ENCODE assay signal across 23 cellular contexts in genomic region chr1:109136766-109137165, GRCh38. TPM values are rescaled to one million over a fixed set of nuclear protein-coding genes. Genes with fewer than 3 reads are reported as not detected.
"Had no signal": no experiment of that assay in that cellular context is flagged by ENCODE, and none has a peak within 500 bp of the region (broad histone marks: within the 10 kb centered on the region; RNA-seq: fewer than 3 reads in every experiment).

No MANE protein-coding gene starts in this region.

- H3K27ac ChIP-seq: cardiac muscle cell, heart right ventricle, left ventricle myocardium inferior, spleen, upper lobe of right lung had no signal

- H3K27me3 ChIP-seq: cardiac muscle cell, heart right ventricle, spleen, upper lobe of right lung had no signal

- H3K36me3 Mint-ChIP-seq: activated naive CD8-positive, alpha-beta T cell treated with anti-CD3 and anti-CD28 coated beads, Interleukin-2, amount 10 ng/mL, durations not matched to agents 7 days and 5 days had no signal

- H3K4me3 ChIP-seq: cardiac muscle cell, heart right ventricle, left ventricle myocardium inferior, spleen, upper lobe of right lung had no signal

- H3K9me3 ChIP-seq: heart right ventricle, left ventricle myocardium inferior, spleen, upper lobe of right lung had no signal

- H3K36me3 ChIP-seq: cardiac muscle cell, heart right ventricle, left ventricle myocardium inferior, spleen, upper lobe of right lung had no signal

- H3K27me3 Mint-ChIP-seq: activated CD4-positive, alpha-beta memory T cell treated with anti-CD3 and anti-CD28 coated beads, Interleukin-2, amount 10 ng/mL, durations not matched to agents 7 days and 5 days; activated naive CD8-positive, alpha-beta T cell treated with anti-CD3 and anti-CD28 coated beads, Interleukin-2, amount 10 ng/mL, durations not matched to agents 7 days and 5 days; dendritic cell treated with granulocyte-macrophage colony-stimulating factor and Interleukin-4, amounts not matched to agents 40 ng/mL and 50 ng/mL, for 4 days; T-helper 17 cell had no signal

- H3K4me3 Mint-ChIP-seq: activated CD4-positive, alpha-beta memory T cell treated with anti-CD3 and anti-CD28 coated beads, Interleukin-2, amount 10 ng/mL, durations not matched to agents 7 days and 5 days; activated naive CD4-positive, alpha-beta T cell treated with anti-CD3 and anti-CD28 coated beads for 36 hours; activated naive CD8-positive, alpha-beta T cell treated with anti-CD3 and anti-CD28 coated beads, Interleukin-2, amount 10 ng/mL, durations not matched to agents 7 days and 5 days; activated T-cell treated with anti-CD3 and anti-CD28 coated beads, Interleukin-2, amount 50 U/mL, for 72 hours; dendritic cell treated with granulocyte-macrophage colony-stimulating factor and Interleukin-4, amounts not matched to agents 40 ng/mL and 50 ng/mL, for 4 days; nephron progenitor cell; T-helper 17 cell had no signal

- H3K27ac Mint-ChIP-seq: activated CD4-positive, alpha-beta memory T cell treated with anti-CD3 and anti-CD28 coated beads, Interleukin-2, amount 10 ng/mL, durations not matched to agents 7 days and 5 days; activated naive CD4-positive, alpha-beta T cell treated with anti-CD3 and anti-CD28 coated beads for 36 hours; activated naive CD8-positive, alpha-beta T cell treated with anti-CD3 and anti-CD28 coated beads, Interleukin-2, amount 10 ng/mL, durations not matched to agents 7 days and 5 days; activated T-cell treated with anti-CD3 and anti-CD28 coated beads, Interleukin-2, amount 50 U/mL, for 72 hours; dendritic cell treated with granulocyte-macrophage colony-stimulating factor and Interleukin-4, amounts not matched to agents 40 ng/mL and 50 ng/mL, for 4 days; nephron progenitor cell; T-helper 17 cell had no signal

- H3K9me3 Mint-ChIP-seq: activated CD4-positive, alpha-beta memory T cell treated with anti-CD3 and anti-CD28 coated beads, Interleukin-2, amount 10 ng/mL, durations not matched to agents 7 days and 5 days; activated naive CD4-positive, alpha-beta T cell treated with anti-CD3 and anti-CD28 coated beads for 36 hours; activated naive CD8-positive, alpha-beta T cell treated with anti-CD3 and anti-CD28 coated beads, Interleukin-2, amount 10 ng/mL, durations not matched to agents 7 days and 5 days; activated T-cell treated with anti-CD3 and anti-CD28 coated beads, Interleukin-2, amount 50 U/mL, for 72 hours; dendritic cell treated with granulocyte-macrophage colony-stimulating factor and Interleukin-4, amounts not matched to agents 40 ng/mL and 50 ng/mL, for 4 days; nephron progenitor cell had no signal

- DNase-seq: activated CD4-positive, alpha-beta memory T cell treated with anti-CD3 and anti-CD28 coated beads, Interleukin-2, amount 10 ng/mL, durations not matched to agents 7 days and 5 days; activated CD4-positive, alpha-beta T cell treated with anti-CD3 and anti-CD28 coated beads for 48 hours; activated CD4-positive, CD25-positive, alpha-beta regulatory T cell; activated effector memory CD4-positive, alpha-beta T cell treated with Interleukin-2 at 50 U/mL for 16 hours; activated naive CD4-positive, alpha-beta T cell treated with anti-CD3 and anti-CD28 coated beads for 36 hours; activated naive CD8-positive, alpha-beta T cell treated with anti-CD3 and anti-CD28 coated beads, Interleukin-2, amount 10 ng/mL, durations not matched to agents 7 days and 5 days; activated T-cell treated with anti-CD3 and anti-CD28 coated beads, Interleukin-2, amount 50 U/mL, for 72 hours; amniotic stem cell; effector CD8-positive, alpha-beta T cell; erythroblast; foreskin fibroblast; heart right ventricle; left ventricle myocardium inferior; nephron progenitor cell; occipital lobe; spleen; stimulated activated CD4-positive, alpha-beta T cell treated with anti-CD3 and anti-CD28 coated beads, Interleukin-4, amount 100 ng/mL, for 1 hour; stimulated activated naive CD4-positive, alpha-beta T cell treated with Interleukin-2 at 50 U/mL for 16 hours; SW 1271; T-helper 17 cell; upper lobe of right lung had no signal

RNA-seq across cellular contexts. Expression of gene ELAPOR1, which starts 22.9 kb away (rescaled TPM):
- total RNA-seq: cardiac muscle cell had no signal
- polyA plus RNA-seq: cardiac muscle cell had no signal
